ENCODE assay signal across 1 cellular context in genomic region chr1:21659099-21659923, GRCh38.
TF ChIP-seq lines count a peak whose summit lies in the region.

No MANE protein-coding gene starts in this region.

TF ChIP-seq in HepG2, 621 proteins besides CTCF, POLR2A, EP300 and RAD21 (continued from another document and continues in another):
- peak; percentile 70; the same call in 1 of the 2 replicates for TF ChIP-seq ZBTB4 (CRISPR knock-in tag; IDR thresholded peaks at IDR 0.05; ENCODE audit: borderline replicate concordance)
- TF ChIP-seq IRF1 (CRISPR knock-in tag; IDR thresholded peaks at IDR 0.05; ENCODE audit: low read depth) = no peak
- peak; percentile 96 for TF ChIP-seq MXD4 (CRISPR knock-in tag; IDR thresholded peaks at IDR 0.05)
- peak; percentile 72 for TF ChIP-seq FOXA3 (CRISPR knock-in tag; IDR thresholded peaks at IDR 0.05)
- TF ChIP-seq ZNF292 (CRISPR knock-in tag; IDR thresholded peaks at IDR 0.05; ENCODE audit: borderline replicate concordance, low read depth) = no peak
- TF ChIP-seq CENPBD1 (CRISPR knock-in tag; IDR thresholded peaks at IDR 0.05; ENCODE audit: borderline replicate concordance, low read depth) = peak; percentile 44; the same call in 1 of the 2 replicates
- TF ChIP-seq TRIM24 (CRISPR knock-in tag; IDR thresholded peaks at IDR 0.05) = no peak
- peak; percentile 82 for TF ChIP-seq GABPB1 (CRISPR knock-in tag; IDR thresholded peaks at IDR 0.05)
- TF ChIP-seq XRCC5 (optimal IDR thresholded peaks at IDR 0.05; ENCODE audit: low read length) = peak; percentile 90
- TF ChIP-seq ZNF563 (CRISPR knock-in tag; IDR thresholded peaks at IDR 0.05) = peak; percentile 99
- peak; percentile 98; the same call in 1 of the 2 replicates for TF ChIP-seq SP140L (CRISPR knock-in tag; IDR thresholded peaks at IDR 0.05; ENCODE audit: borderline replicate concordance)
- peak; percentile 92; the same call in 1 of the 2 replicates for TF ChIP-seq TOE1 (CRISPR knock-in tag; IDR thresholded peaks at IDR 0.05)
- TF ChIP-seq ZNF772 (CRISPR knock-in tag; IDR thresholded peaks at IDR 0.05) = peak; percentile 97
- no peak for TF ChIP-seq KIAA2018 (CRISPR knock-in tag; IDR thresholded peaks at IDR 0.05; ENCODE audit: borderline replicate concordance)
- TF ChIP-seq ZNF790 (CRISPR knock-in tag; IDR thresholded peaks at IDR 0.05; ENCODE audit: borderline replicate concordance) = peak; percentile 97; the same call in 1 of the 2 replicates
- peak; percentile 56; the same call in 1 of the 2 replicates for TF ChIP-seq DRAP1 (CRISPR knock-in tag; IDR thresholded peaks at IDR 0.05)
- no peak for TF ChIP-seq ZNF737 (CRISPR knock-in tag; IDR thresholded peaks at IDR 0.05; ENCODE audit: borderline replicate concordance)
- TF ChIP-seq ATF2 (CRISPR knock-in tag; IDR thresholded peaks at IDR 0.05) = peak; percentile 90
- peak; percentile 97 for TF ChIP-seq ATF7-NPFF (CRISPR knock-in tag; IDR thresholded peaks at IDR 0.05; ENCODE audit: low read depth)
- 0 out of 2 replicates have a peak, but pooled peaks have one; percentile 83 for TF ChIP-seq ZFP36L2 (CRISPR knock-in tag; IDR thresholded peaks at IDR 0.05)
- no peak for TF ChIP-seq ZNF703 (CRISPR knock-in tag; IDR thresholded peaks at IDR 0.05; ENCODE audit: borderline replicate concordance)
- no peak for TF ChIP-seq ZNF646 (CRISPR knock-in tag; IDR thresholded peaks at IDR 0.05)
- TF ChIP-seq NBN (conservative IDR thresholded peaks at IDR 0.05) = no peak
- TF ChIP-seq ARNT2 (CRISPR knock-in tag; IDR thresholded peaks at IDR 0.05; ENCODE audit: low read depth) = peak; percentile 99
- TF ChIP-seq GMEB2 (CRISPR knock-in tag; IDR thresholded peaks at IDR 0.05; ENCODE audit: low read depth) = no peak
- peak; percentile 95; the same call in 1 of the 2 replicates for TF ChIP-seq LBX2 (CRISPR knock-in tag; IDR thresholded peaks at IDR 0.05; ENCODE audit: borderline replicate concordance)
- TF ChIP-seq ZFY (CRISPR knock-in tag; IDR thresholded peaks at IDR 0.05) = peak; percentile 61; the same call in 1 of the 2 replicates
- TF ChIP-seq EEA1 (CRISPR knock-in tag; IDR thresholded peaks at IDR 0.05; ENCODE audit: borderline replicate concordance) = peak; percentile 97
- 0 out of 2 replicates have a peak, but pooled peaks have one; percentile 80 for TF ChIP-seq ZNF33B (CRISPR knock-in tag; IDR thresholded peaks at IDR 0.05)
- TF ChIP-seq NKX3-1 (CRISPR knock-in tag; IDR thresholded peaks at IDR 0.05) = peak; percentile 99
- TF ChIP-seq NR2C2 (CRISPR knock-in tag; IDR thresholded peaks at IDR 0.05; ENCODE audit: borderline replicate concordance) = no peak
- TF ChIP-seq ZIK1 (CRISPR knock-in tag; IDR thresholded peaks at IDR 0.05; ENCODE audit: borderline replicate concordance, low read depth) = peak; percentile 98
- peak; percentile 95 for TF ChIP-seq MEIS2 (CRISPR knock-in tag; IDR thresholded peaks at IDR 0.05)
- TF ChIP-seq RCOR2 (CRISPR knock-in tag; IDR thresholded peaks at IDR 0.05) = peak; percentile 36; the same call in 1 of the 2 replicates
- peak in 1 of 2 experiments; percentile 99; a peak in 2 of 4 replicates for TF ChIP-seq KLF16 (CRISPR knock-in tag; IDR thresholded peaks at IDR 0.05)
